Comparison of ENCODE assay signal across 11 cellular contexts in the genomic region with DNA sequence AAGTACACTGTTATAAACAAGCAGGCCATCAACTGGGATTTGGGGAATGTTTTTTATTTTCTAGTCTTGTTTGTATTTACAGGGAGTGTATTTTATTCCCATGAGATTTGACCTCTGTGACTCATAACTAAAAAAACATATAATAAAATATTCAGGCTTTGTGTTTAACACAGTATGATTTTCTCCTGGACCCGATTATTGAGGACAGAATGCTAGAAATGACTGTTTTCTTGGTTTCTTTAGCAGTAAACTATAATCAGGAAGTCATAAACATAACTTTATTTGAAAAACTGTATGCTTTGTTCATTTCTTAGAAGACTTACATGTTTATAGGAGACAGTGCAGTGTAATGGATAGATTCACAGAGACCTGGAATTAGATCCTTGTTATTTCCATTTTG. TPM values are rescaled to one million over a fixed set of nuclear protein-coding genes. Genes with fewer than 3 reads are reported as not detected.
DNase-seq lines count a peak whose midpoint lies in the region; ATAC-seq, FAIRE-seq and TF ChIP-seq lines count a peak whose summit lies in the region.
"Had no signal": no experiment of that assay in that cellular context is flagged by ENCODE, and none has a peak within 500 bp of the region (broad histone marks: within the 10 kb centered on the region; RNA-seq: fewer than 3 reads in every experiment).

No MANE protein-coding gene starts in this region.

- CTCF ChIA-PET in GM12878 (lab: Yijun Ruan, JAX), result no interaction called here

- POLR2A ChIA-PET in GM12878 (lab: Charles Lee), result interaction anchor here (2.0 kb wide), 1 partner anchor 105 kb away, joined by 8 read pairs; no protein-coding TSS in a partner anchor

- H3K27ac ChIP-seq in BLaER1 treated with 17β-estradiol and CSF1 and Interleukin-3, amounts not matched to agents 10 nM and 100 nM, result peak overlapping the region in 8 of 11 experiments; percentile 8 to 99 (median 98); a peak in 11 of 22 replicates
- H3K27ac ChIP-seq in GM12878 (ENCODE audit: control insufficient read depth, insufficient read depth) (peak overlapping the region; percentile 92), muscle layer of duodenum (ENCODE audit: low read length) (no peak overlapping the region), ovary (no peak overlapping the region)
- H3K27ac ChIP-seq: ascending aorta had no signal

- peaks cover 24 to 75% (median 38%) of the 10 kb centered on the region in 10 experiments for H3K4me1 ChIP-seq in BLaER1 treated with 17β-estradiol and CSF1 and Interleukin-3, amounts not matched to agents 10 nM and 100 nM
- H3K4me1 ChIP-seq in GM12878 (ENCODE audit: control insufficient read depth, insufficient read depth, low read length), result peaks cover 11% of the 10 kb centered on the region
- peaks cover 17 to 47% of the 10 kb centered on the region in 2 donors for H3K4me1 ChIP-seq in muscle layer of duodenum (ENCODE audit: control insufficient read depth in 1 of 2, insufficient read depth in 2 of 2, low read length in 2 of 2)
- H3K4me1 ChIP-seq in ovary (ENCODE audit: insufficient read depth), result peaks cover 6% of the 10 kb centered on the region

- H3K36me3 Mint-ChIP-seq in HFFc6 (ENCODE audit: low read depth), result peaks cover 23% of the 10 kb centered on the region

- peaks cover 0 to 24% (median 0%) of the 10 kb centered on the region in 11 experiments; a peak in 4 of 22 replicates for H4K20me1 ChIP-seq in BLaER1 treated with 17β-estradiol and CSF1 and Interleukin-3, amounts not matched to agents 10 nM and 100 nM
- no peaks in the 10 kb centered on the region for H4K20me1 ChIP-seq in GM12878 (ENCODE audit: control insufficient read depth, insufficient read depth)

- SMC1A ChIA-PET in GM12878 (lab: Charles Lee; ENCODE audit: uncharacterized antibody, unreplicated experiment), result interaction anchor here (0.7 to 2.4 kb wide), 8 partner anchors 18 to 245 kb away, joined by 3 to 13 read pairs (median 3); no protein-coding TSS in a partner anchor

- peaks cover 3 to 14% (median 11%) of the 10 kb centered on the region in 11 experiments; a peak in 21 of 22 replicates for H3K9me3 ChIP-seq in BLaER1 treated with 17β-estradiol and CSF1 and Interleukin-3, amounts not matched to agents 10 nM and 100 nM (replicated peaks in 1 of 11)
- peaks cover 10% of the 10 kb centered on the region for H3K9me3 ChIP-seq in GM12878 (replicated peaks; ENCODE audit: control insufficient read depth, insufficient read depth, low read length)
- H3K9me3 ChIP-seq in muscle layer of duodenum (ENCODE audit: control insufficient read depth in 1 of 2, low read length in 2 of 2), result no peaks in the 10 kb centered on the region
- no peaks in the 10 kb centered on the region for H3K9me3 ChIP-seq in ovary
- H3K9me3 ChIP-seq: ascending aorta had no signal

- no peaks in the 10 kb centered on the region for H3K9me3 Mint-ChIP-seq in HFFc6

- no peak for FAIRE-seq in GM12878 (lab: Jason Lieb, UNC)

- peaks cover 4% of the 10 kb centered on the region; the same call in 1 of the 2 replicates for H3K27me3 Mint-ChIP-seq in HFFc6 (ENCODE audit: insufficient read depth)

- TF ChIP-seq CTCF in HFFc6 (IDR thresholded peaks at IDR 0.05) (no peak), GM12878 (IDR thresholded peaks at IDR 0.05 in 2 of 3, conservative IDR thresholded peaks at IDR 0.05 in 1 of 3; ENCODE audit: control insufficient read depth in 2 of 3, extremely low read depth in 1 of 3, insufficient read depth in 1 of 3, low read depth in 3 of 3, low read length in 3 of 3) (no peak), ovary (IDR thresholded peaks at IDR 0.05) (no peak)

- ATAC-seq in GM12878 (no peak), GM21576 (IDR thresholded peaks at IDR 0.05; ENCODE audit: unreplicated experiment) (no peak), GM21447 (IDR thresholded peaks at IDR 0.05; ENCODE audit: unreplicated experiment) (no peak)

- DNase-seq in HFFc6, result no peak
- DNase-seq in GM12878 (ENCODE audit: low read depth, low spot score), result no peak
- no peak for DNase-seq in ovary
- no peak for DNase-seq in NCI-H774 (lab: John Stamatoyannopoulos, UW)
- DNase-seq: islet precursor cell; stimulated activated CD4-positive, alpha-beta T cell treated with anti-CD3 and anti-CD28 coated beads, Interleukin-4, amount 100 ng/mL, for 1 hour had no signal

- H3K4me1 Mint-ChIP-seq in HFFc6 (ENCODE audit: low read depth), result peaks cover 50% of the 10 kb centered on the region

- no peaks in the 10 kb centered on the region for H3K27me3 ChIP-seq in BLaER1 treated with 17β-estradiol and CSF1 and Interleukin-3, amounts not matched to agents 10 nM and 100 nM
- H3K27me3 ChIP-seq in GM12878 (replicated peaks in 1 of 2; ENCODE audit: control insufficient read depth in 2 of 2, insufficient read depth in 2 of 2, low read length in 1 of 2) (no peaks in the 10 kb centered on the region), muscle layer of duodenum (ENCODE audit: low read depth, low read length) (no peaks in the 10 kb centered on the region), ovary (no peaks in the 10 kb centered on the region)
- H3K27me3 ChIP-seq: ascending aorta had no signal

- no peak for TF ChIP-seq EP300 in GM12878 (IDR thresholded peaks at IDR 0.05; ENCODE audit: borderline replicate concordance in 1 of 2, control insufficient read depth in 1 of 2, low read depth in 2 of 2, low read length in 2 of 2)
- no peak for TF ChIP-seq EP300 in ovary (IDR thresholded peaks at IDR 0.05)

- BruUV-seq in GM12878 (replicated peaks; lab: Mats Ljungman, UMichigan), result no TSS peak

- peak overlapping the region; percentile 7 to 99 (median 97); a peak in 15 of 22 replicates for H3K9ac ChIP-seq in BLaER1 treated with 17β-estradiol and CSF1 and Interleukin-3, amounts not matched to agents 10 nM and 100 nM
- H3K9ac ChIP-seq in GM12878 (ENCODE audit: control insufficient read depth, insufficient read depth, low read length), result peak overlapping the region; percentile 88

- H3K4me3 ChIP-seq in BLaER1 treated with 17β-estradiol and CSF1 and Interleukin-3, amounts not matched to agents 10 nM and 100 nM, result peak overlapping the region; percentile 76 to 96 (median 86)
- H3K4me3 ChIP-seq in GM12878 (peak overlapping the region; percentile 78), muscle layer of duodenum (ENCODE audit: low read depth in 1 of 2, low read length in 2 of 2) (peak overlapping the region; percentile 90 to 92), ovary (no peak overlapping the region)

- RAD21 ChIA-PET in GM12878 (lab: Charles Lee; ENCODE audit: unreplicated experiment), result interaction anchor here (1.2 to 3.8 kb wide), 6 partner anchors 19 to 177 kb away, joined by 3 to 31 read pairs (median 4); no protein-coding TSS in a partner anchor

- peaks cover 18 to 36% (median 32%) of the 10 kb centered on the region in 11 experiments for H3K36me3 ChIP-seq in BLaER1 treated with 17β-estradiol and CSF1 and Interleukin-3, amounts not matched to agents 10 nM and 100 nM
- H3K36me3 ChIP-seq in GM12878 (ENCODE audit: control insufficient read depth in 2 of 2, insufficient read depth in 2 of 2, low read length in 1 of 2), result peaks cover 0 to 19% of the 10 kb centered on the region in 2 experiments; a peak in 3 of 4 replicates
- peaks cover 20 to 22% of the 10 kb centered on the region in 2 donors for H3K36me3 ChIP-seq in muscle layer of duodenum (ENCODE audit: control insufficient read depth in 1 of 2, insufficient read depth in 2 of 2, low read length in 2 of 2)
- no peaks in the 10 kb centered on the region for H3K36me3 ChIP-seq in ovary

- 0% methylated on average over 1 of the region's 1 CpG for WGBS in GM12878 (ENCODE audit: insufficient coverage, insufficient replicate concordance, low lambda C conversion rate, missing lambda C conversion rate)
- WGBS in ovary, 3 donors, result 53 to 58% (median 57%) methylated on average over 1 of the region's 1 CpG

- peak overlapping the region; percentile 51; the same call in 1 of the 2 replicates for H3K27ac Mint-ChIP-seq in HFFc6

- peaks cover 86% of the 10 kb centered on the region for H3K79me2 ChIP-seq in GM12878 (ENCODE audit: control insufficient read depth, insufficient read depth, low read length)

- in situ Hi-C loops in GM12878 (cut with MboI), result no loop called here

- no peak overlapping the region for H2AFZ ChIP-seq in GM12878 (ENCODE audit: control insufficient read depth, low read depth, low read length)

- intact Hi-C loops in GM12878 (cut with micrococcal nuclease; ENCODE audit: unreplicated experiment), result loop anchor here (5.0 kb wide), 3 partner anchors 106 to 246 kb away; no protein-coding TSS in a partner anchor
- intact Hi-C loops in ovary (cut with DNase I), result no loop called here

- TF ChIP-seq POLR2A in GM12878 (IDR thresholded peaks at IDR 0.05; ENCODE audit: low read depth, low read length), result no peak
- TF ChIP-seq POLR2A in ovary (IDR thresholded peaks at IDR 0.05), result no peak

- peak overlapping the region; percentile 91 for H3K4me3 Mint-ChIP-seq in HFFc6

- TF ChIP-seq RAD21 in GM12878 (IDR thresholded peaks at IDR 0.05; ENCODE audit: insufficient read depth, low read depth, low read length), result no peak

- peak overlapping the region; percentile 86 to 97 (median 95); a peak in 21 of 22 replicates for H3K4me2 ChIP-seq in BLaER1 treated with 17β-estradiol and CSF1 and Interleukin-3, amounts not matched to agents 10 nM and 100 nM
- H3K4me2 ChIP-seq in GM12878 (ENCODE audit: control insufficient read depth, insufficient read depth), result peak overlapping the region; percentile 75

RNA-seq across cellular contexts. Expression of a gene that starts 2.1 kb away (rescaled TPM):
- total RNA-seq in HFFc6 (2021; fragmentation: NEBNext Ultra II Directional; extraction: Animal tissue kit (Norgen Biotek cat#: 25700)), result 10 to 100 TPM; 24.0 to 27.4 (median 25.9) TPM
- total RNA-seq in GM12878 (2013; cell fraction: nucleolus; rRNA removed), result 116 and 122 TPM in 2 replicates
- total RNA-seq in GM12878 (2014; rRNA removed) (16.4 and 17.4 TPM in 2 replicates), GM12878 (2014; rRNA removed; fragmentation: Illumina TruSeq; extraction: Trizol) (15.4 and 17.0 TPM in 2 replicates), GM12878 (2021) (30.5 and 31.3 TPM in 2 replicates), ovary (10 to 100 TPM; 38.0 to 71.7 (median 43.9) TPM)
- polyA plus RNA-seq in GM12878 (2011; ENCODE audit: low read depth), result 3.3 TPM
- polyA plus RNA-seq in GM12878 (2011; rRNA removed) (21.1 and 32.2 TPM in 2 replicates), GM12878 (2014; fragmentation: Illumina TruSeq; extraction: Trizol) (12.9 and 13.9 TPM in 2 replicates), GM12878 (2014; fragmentation: Nextera tagmentation; extraction: Ambion mirVana) (1 to 10 TPM; 1.9 to 3.9 TPM), GM12878 (2014; rRNA removed) (9.0 and 9.8 TPM in 2 replicates), GM12878 (2016; fragmentation: Nextera tagmentation; extraction: Ambion mirVana) (10 to 100 TPM; 20.2 to 21.2 TPM), ovary (1 to 10 TPM; 5.8 to 9.0 TPM)
- polyA plus RNA-seq in GM12878 (2011; cell fraction: cytosol; rRNA removed), result 9.8 and 10.6 TPM in 2 replicates
- 15.3 and 16.5 TPM in 2 replicates for polyA plus RNA-seq in GM12878 (2011; cell fraction: nucleus; rRNA removed)
- 5.7 and 6.2 TPM in 2 replicates for polyA plus RNA-seq in GM12878 (2012)
- 50.0 and 50.3 TPM in 2 replicates for polyA minus RNA-seq in GM12878 (2011; rRNA and poly(A)+ RNA removed)
- polyA minus RNA-seq in GM12878 (2011; cell fraction: cytosol; rRNA and poly(A)+ RNA removed), result 10.4 and 11.6 TPM in 2 replicates
- polyA minus RNA-seq in GM12878 (2011; cell fraction: nucleus; rRNA and poly(A)+ RNA removed), result 49.1 and 74.1 TPM in 2 replicates

RNA-seq across cellular contexts. Expression of a gene that starts 2.7 kb away (rescaled TPM):
- total RNA-seq in HFFc6 (2021; fragmentation: NEBNext Ultra II Directional; extraction: Animal tissue kit (Norgen Biotek cat#: 25700)), result 1 to 10 TPM; 4.9 to 6.1 (median 5.4) TPM
- 39.2 and 43.5 TPM in 2 replicates for total RNA-seq in GM12878 (2013; cell fraction: nucleolus; rRNA removed)
- 13.9 and 16.9 TPM in 2 replicates for total RNA-seq in GM12878 (2014; rRNA removed)
- total RNA-seq in GM12878 (2014; rRNA removed; fragmentation: Illumina TruSeq; extraction: Trizol), result 18.7 and 18.9 TPM in 2 replicates
- 11.4 and 12.9 TPM in 2 replicates for total RNA-seq in GM12878 (2021)
- polyA plus RNA-seq in GM12878 (2011; ENCODE audit: low read depth), result 3.9 TPM
- polyA plus RNA-seq in GM12878 (2011; rRNA removed), result 29.8 and 43.7 TPM in 2 replicates
- 13.0 and 16.5 TPM in 2 replicates for polyA plus RNA-seq in GM12878 (2011; cell fraction: cytosol; rRNA removed)
- 19.5 and 20.5 TPM in 2 replicates for polyA plus RNA-seq in GM12878 (2011; cell fraction: nucleus; rRNA removed)
- polyA plus RNA-seq in GM12878 (2012), result 5.0 and 8.0 TPM in 2 replicates
- polyA plus RNA-seq in GM12878 (2014; fragmentation: Illumina TruSeq; extraction: Trizol), result 16.5 and 20.1 TPM in 2 replicates
- 1 to 10 TPM; 4.8 to 5.2 TPM for polyA plus RNA-seq in GM12878 (2014; fragmentation: Nextera tagmentation; extraction: Ambion mirVana)
- polyA plus RNA-seq in GM12878 (2014; rRNA removed), result 9.0 and 10.0 TPM in 2 replicates
- 10 to 100 TPM; 14.2 to 16.4 TPM for polyA plus RNA-seq in GM12878 (2016; fragmentation: Nextera tagmentation; extraction: Ambion mirVana)
- 28.1 and 36.0 TPM in 2 replicates for polyA minus RNA-seq in GM12878 (2011; rRNA and poly(A)+ RNA removed)
- polyA minus RNA-seq in GM12878 (2011; cell fraction: cytosol; rRNA and poly(A)+ RNA removed), result 8.7 and 11.2 TPM in 2 replicates
- 13.1 and 16.7 TPM in 2 replicates for polyA minus RNA-seq in GM12878 (2011; cell fraction: nucleus; rRNA and poly(A)+ RNA removed)
- 1 to 10 TPM; 4.0 to 8.0 (median 5.7) TPM for total RNA-seq in ovary
- 1 to 10 TPM; 3.4 to 4.3 TPM for polyA plus RNA-seq in ovary

Comparison
In these comparisons a context has a peak if more than half of its experiments do, and no peak if none do; other contexts are left out.
1. H3K27ac ChIP-seq: peak in BLaER1 treated with 17β-estradiol and CSF1 and Interleukin-3, amounts not matched to agents 10 nM and 100 nM (8 of 11) and GM12878 (single experiment); none in muscle layer of duodenum (single experiment) and ovary (0 of 2).